ENCODE assay signal across 9 cellular contexts in the genomic region with DNA sequence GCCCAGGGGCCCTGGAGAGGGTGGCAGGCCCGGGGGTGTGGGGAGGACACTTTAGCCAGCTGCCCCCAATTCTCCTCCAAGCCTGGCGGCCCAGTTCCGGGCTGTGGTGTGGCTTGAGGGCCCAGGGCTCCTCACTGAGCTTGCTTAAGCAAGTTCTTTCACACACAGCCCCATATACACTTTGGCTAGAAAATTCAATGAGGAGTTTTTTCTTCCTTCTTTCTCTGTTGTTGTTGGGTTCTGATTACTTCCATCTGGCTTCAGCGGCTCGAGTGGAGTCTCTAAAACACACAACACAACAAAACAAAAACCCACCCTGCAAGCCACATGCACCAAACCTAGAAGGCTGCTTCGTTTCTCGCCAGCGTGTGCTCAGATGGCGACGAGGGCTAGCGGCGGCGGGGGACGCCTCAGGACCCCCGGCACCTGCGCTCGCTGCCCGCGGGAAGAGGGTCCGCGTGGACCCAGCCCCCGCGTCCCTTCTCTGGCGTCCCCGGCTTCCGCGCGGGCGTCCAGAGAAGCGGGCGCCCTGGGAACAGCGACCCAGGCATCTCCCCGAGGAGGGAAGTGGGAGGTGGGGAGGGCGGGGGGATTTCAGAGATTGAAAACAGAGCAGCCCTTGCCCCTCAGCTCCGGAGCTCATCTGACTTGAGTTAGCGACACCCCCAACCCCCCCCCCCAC. TPM values are rescaled to one million over a fixed set of nuclear protein-coding genes. Genes with fewer than 3 reads are reported as not detected.
A peak's percentile ranks its signal among the peaks of the same experiment; 100 is the strongest.
DNase-seq lines count a peak whose midpoint lies in the region; ATAC-seq and TF ChIP-seq lines count a peak whose summit lies in the region.
"Had no signal": no experiment of that assay in that cellular context is flagged by ENCODE, and none has a peak within 500 bp of the region (broad histone marks: within the 10 kb centered on the region; RNA-seq: fewer than 3 reads in every experiment).

No MANE protein-coding gene starts in this region.

- TF ChIP-seq EP300 in gastroesophageal sphincter (IDR thresholded peaks at IDR 0.05) = no peak

- H3K36me3 Mint-ChIP-seq in progenitor cell of endocrine pancreas (ENCODE audit: insufficient read depth) = no peaks in the 10 kb centered on the region

- H3K27me3 Mint-ChIP-seq in progenitor cell of endocrine pancreas = peaks cover 79% of the 10 kb centered on the region

- H3K27me3 ChIP-seq in BLaER1 (peaks cover 77% of the 10 kb centered on the region), Panc1 (ENCODE audit: control insufficient read depth, insufficient read depth, low read length) (no peaks in the 10 kb centered on the region), gastroesophageal sphincter (peaks cover 25% of the 10 kb centered on the region)
- H3K27me3 ChIP-seq in effector memory CD4-positive, alpha-beta T cell (replicated peaks; ENCODE audit: control insufficient read depth, insufficient read depth, low read length, poor library complexity, severe bottlenecking) = peaks cover 20% of the 10 kb centered on the region

- H3K27ac ChIP-seq in BLaER1 (no peak overlapping the region), Panc1 (ENCODE audit: low read length) (no peak overlapping the region; the same call in 1 of the 2 replicates), gastroesophageal sphincter (peak overlapping the region; percentile 57 to 95 (median 94))
- H3K27ac ChIP-seq in effector memory CD4-positive, alpha-beta T cell (ENCODE audit: insufficient read depth, low read length, poor library complexity, severe bottlenecking) = no peak overlapping the region

- POLR2A ChIA-PET in Panc1 (lab: Charles Lee) = interaction anchor here (0.5 kb wide), 1 partner anchor 340 kb away, joined by 3 read pairs; no protein-coding TSS in a partner anchor

- TF ChIP-seq CTCF in Panc1 (IDR thresholded peaks at IDR 0.05) (no peak), gastroesophageal sphincter (IDR thresholded peaks at IDR 0.05) (no peak), progenitor cell of endocrine pancreas (IDR thresholded peaks at IDR 0.05; ENCODE audit: unreplicated experiment) (no peak)

- CTCF ChIA-PET in Panc1 (lab: Charles Lee) = interaction anchor here (0.6 to 0.7 kb wide), 2 partner anchors 15 to 148 kb away, joined by 3 to 5 read pairs; no protein-coding TSS in a partner anchor

- H4K20me1 ChIP-seq in BLaER1 = peaks cover 51% of the 10 kb centered on the region

- no peak overlapping the region for H3K9ac ChIP-seq in BLaER1

- H3K27ac Mint-ChIP-seq in progenitor cell of endocrine pancreas = no peak overlapping the region
- H3K27ac Mint-ChIP-seq: activated T-helper 17 cell treated with anti-CD3 and anti-CD28 coated beads, Interleukin-2, amount 50 U/mL, for 72 hours had no signal

- no peak overlapping the region for H3K4me3 Mint-ChIP-seq in progenitor cell of endocrine pancreas (ENCODE audit: low read depth)
- H3K4me3 Mint-ChIP-seq: activated T-helper 17 cell treated with anti-CD3 and anti-CD28 coated beads, Interleukin-2, amount 50 U/mL, for 72 hours had no signal

- BruUV-seq in Panc1 (replicated peaks; lab: Mats Ljungman, UMichigan) = no TSS peak

- H3K4me2 ChIP-seq in BLaER1 = peak overlapping the region; percentile 95

- ATAC-seq in Panc1 = no peak
- no peak for ATAC-seq in gastroesophageal sphincter
- no peak for ATAC-seq in GM19467 (IDR thresholded peaks at IDR 0.05; ENCODE audit: unreplicated experiment)

- in situ Hi-C loops in Panc1 (cut with HindIII; ENCODE audit: low pct_unique_long_range_greater_than_20kb, low sequenced_read_pairs) = no loop called here

- DNase-seq in Panc1 (ENCODE audit: low read depth, low spot score) (no peak), progenitor cell of endocrine pancreas (ENCODE audit: low spot score, unreplicated experiment) (peak; percentile 10), NCI-H510A (lab: John Stamatoyannopoulos, UW) (no peak), amniotic stem cell (lab: John Stamatoyannopoulos, UW) (no peak)
- DNase-seq in effector memory CD4-positive, alpha-beta T cell = no peak

- H3K36me3 ChIP-seq in BLaER1 (no peaks in the 10 kb centered on the region), Panc1 (ENCODE audit: control insufficient read depth, insufficient read depth, low read length) (no peaks in the 10 kb centered on the region), gastroesophageal sphincter (no peaks in the 10 kb centered on the region)
- no peaks in the 10 kb centered on the region for H3K36me3 ChIP-seq in effector memory CD4-positive, alpha-beta T cell (ENCODE audit: control insufficient read depth, insufficient read depth, low read length)

- H3K4me3 ChIP-seq in BLaER1 (peak overlapping the region; percentile 66; the same call in 1 of the 2 replicates), Panc1 (ENCODE audit: low read depth in 2 of 2, low read length in 2 of 2) (peak overlapping the region; percentile 66 to 72), gastroesophageal sphincter (peak overlapping the region; percentile 42 to 76)
- no peak overlapping the region for H3K4me3 ChIP-seq in effector memory CD4-positive, alpha-beta T cell (ENCODE audit: insufficient read depth, low read depth, low read length, poor library complexity, severe bottlenecking)

- H3K9me3 Mint-ChIP-seq in progenitor cell of endocrine pancreas (ENCODE audit: low read depth) = no peaks in the 10 kb centered on the region
- H3K9me3 Mint-ChIP-seq: activated T-helper 17 cell treated with anti-CD3 and anti-CD28 coated beads, Interleukin-2, amount 50 U/mL, for 72 hours had no signal

- peaks cover 22% of the 10 kb centered on the region for H3K4me1 Mint-ChIP-seq in progenitor cell of endocrine pancreas (ENCODE audit: low read depth)
- H3K4me1 Mint-ChIP-seq: activated T-helper 17 cell treated with anti-CD3 and anti-CD28 coated beads, Interleukin-2, amount 50 U/mL, for 72 hours had no signal

- no peaks in the 10 kb centered on the region for H3K9me3 ChIP-seq in BLaER1
- no peaks in the 10 kb centered on the region for H3K9me3 ChIP-seq in Panc1 (ENCODE audit: control insufficient read depth, insufficient read depth, low read depth, low read length)
- no peaks in the 10 kb centered on the region for H3K9me3 ChIP-seq in gastroesophageal sphincter
- H3K9me3 ChIP-seq in effector memory CD4-positive, alpha-beta T cell (ENCODE audit: control insufficient read depth, low read length) = no peaks in the 10 kb centered on the region

- WGBS in gastroesophageal sphincter (ENCODE audit: low coverage in 1 of 2), 2 donors = 14 to 35% methylated on average over 4 to 6 of the region's 36 CpGs

- H3K4me1 ChIP-seq in BLaER1 = peaks cover 16% of the 10 kb centered on the region
- peaks cover 20% of the 10 kb centered on the region for H3K4me1 ChIP-seq in Panc1 (ENCODE audit: control insufficient read depth, insufficient read depth, low read length)
- H3K4me1 ChIP-seq in gastroesophageal sphincter = peaks cover 2 to 76% (median 15%) of the 10 kb centered on the region in 3 donors
- no peaks in the 10 kb centered on the region for H3K4me1 ChIP-seq in effector memory CD4-positive, alpha-beta T cell (ENCODE audit: control insufficient read depth, insufficient read depth, low read length, poor library complexity, severe bottlenecking)

- intact Hi-C loops in Panc1 (cut with micrococcal nuclease; ENCODE audit: unreplicated experiment) = no loop called here

- TF ChIP-seq POLR2A in gastroesophageal sphincter (IDR thresholded peaks at IDR 0.05) = no peak

RNA-seq across cellular contexts. Expression of gene GLI2, which starts 0.6 kb away (rescaled TPM):
- total RNA-seq in Panc1 (2021; ENCODE audit: unreplicated experiment) (6.2 TPM), gastroesophageal sphincter (10 to 100 TPM in 2 of 4 donors, 1 to 10 TPM in 2; 6.3 to 22.3 (median 11.0) TPM), progenitor cell of endocrine pancreas (2.3 and 3.6 TPM in 2 replicates)
- polyA plus RNA-seq in Panc1 (2012; ENCODE audit: insufficient read length) = 5.1 TPM
- total RNA-seq: activated T-helper 17 cell treated with anti-CD3 and anti-CD28 coated beads, Interleukin-2, amount 50 U/mL, for 72 hours had no signal

Comparison
In these comparisons a context has a peak if more than half of its experiments do, and no peak if none do; other contexts are left out.
1. H3K27ac ChIP-seq: peak in gastroesophageal sphincter (4 of 4); none in BLaER1 (single experiment), Panc1 (single experiment) and effector memory CD4-positive, alpha-beta T cell (single experiment).